In genomic region chr9:137316012-137316981, GRCh38 we compare ENCODE assay signal across 8 cellular contexts. TPM values are rescaled to one million over a fixed set of nuclear protein-coding genes. Genes with fewer than 3 reads are reported as not detected.
DNase-seq lines count a peak whose midpoint lies in the region; ATAC-seq and TF ChIP-seq lines count a peak whose summit lies in the region.

No MANE protein-coding gene starts in this region.

- no peak for TF ChIP-seq CTCF in GM23338 (conservative IDR thresholded peaks at IDR 0.05; ENCODE audit: low read depth in 2 of 2)

- H3K27me3 Mint-ChIP-seq in GM23338 (ENCODE audit: insufficient read depth, low read depth, poor library complexity): peaks cover 2% of the 10 kb centered on the region

- peak; percentile 73 for DNase-seq in COLO829 (ENCODE audit: low spot score)
- peak; percentile 74 for DNase-seq in GM23338 (ENCODE audit: low spot score)
- DNase-seq in activated T-cell treated with anti-CD3 and anti-CD28 coated beads, Interleukin-2, amount 50 U/mL, for 48 hours: peak; percentile 33 to 56
- no peak for DNase-seq in iPS DF 6.9 (ENCODE audit: low read depth, low spot score)
- DNase-seq in Ammon's horn (ENCODE audit: low spot score): no peak
- DNase-seq in NCI-H2196 treated with DMSO at 0.1 percent for 48 hours (lab: John Stamatoyannopoulos, UW; ENCODE audit: unreplicated experiment): no peak

- no peak overlapping the region for H3K27ac Mint-ChIP-seq in GM23338

- no peaks in the 10 kb centered on the region for H3K36me3 ChIP-seq in GM23338 (ENCODE audit: insufficient read depth)
- H3K36me3 ChIP-seq in iPS DF 6.9 (ENCODE audit: control insufficient read depth, insufficient read depth, low read length): no peaks in the 10 kb centered on the region; the same call in 1 of the 2 replicates
- H3K36me3 ChIP-seq in thymus (ENCODE audit: control insufficient read depth, insufficient read depth): no peaks in the 10 kb centered on the region

- peak overlapping the region; percentile 81 for H3K4me2 ChIP-seq in GM23338

- no peak overlapping the region for H3K27ac ChIP-seq in GM23338 (ENCODE audit: low read depth)
- no peak overlapping the region for H3K27ac ChIP-seq in iPS DF 6.9 (ENCODE audit: low read length)
- no peak overlapping the region for H3K27ac ChIP-seq in thymus (ENCODE audit: low read depth)

- peak overlapping the region; percentile 84 for H2AFZ ChIP-seq in GM23338

- no peaks in the 10 kb centered on the region for H3K79me2 ChIP-seq in GM23338 (replicated peaks; ENCODE audit: insufficient read depth)

- ATAC-seq in GM23338 (peak; percentile 59), GM18867 (IDR thresholded peaks at IDR 0.05; ENCODE audit: unreplicated experiment) (no peak)

- no peaks in the 10 kb centered on the region for H3K9me3 Mint-ChIP-seq in GM23338

- H3K27me3 ChIP-seq in GM23338 (ENCODE audit: insufficient read depth): no peaks in the 10 kb centered on the region
- no peaks in the 10 kb centered on the region for H3K27me3 ChIP-seq in iPS DF 6.9 (ENCODE audit: control insufficient read depth, insufficient read depth, low read length)
- H3K27me3 ChIP-seq in thymus (ENCODE audit: control insufficient read depth, insufficient read depth): peaks cover 26% of the 10 kb centered on the region

- no peaks in the 10 kb centered on the region for H3K36me3 Mint-ChIP-seq in GM23338 (ENCODE audit: low read depth)

- WGBS in iPS DF 6.9 (ENCODE audit: insufficient coverage, insufficient read length): no CpG with 5 or more reads among the region's 83 CpGs
- 4% methylated on average over 82 of the region's 83 CpGs for WGBS in thymus

- peak overlapping the region; percentile 45; the same call in 2 of the 3 replicates for H3K4me3 Mint-ChIP-seq in GM23338

- no peaks in the 10 kb centered on the region for H3F3A ChIP-seq in GM23338 (replicated peaks; ENCODE audit: low read depth)

- H4K20me1 ChIP-seq in GM23338 (replicated peaks; ENCODE audit: insufficient read depth): no peaks in the 10 kb centered on the region

- H3K4me1 ChIP-seq in GM23338 (ENCODE audit: insufficient read depth): peaks cover 21% of the 10 kb centered on the region; the same call in 1 of the 2 replicates
- H3K4me1 ChIP-seq in iPS DF 6.9 (ENCODE audit: control insufficient read depth, insufficient read depth, low read length): peaks cover 13% of the 10 kb centered on the region
- peaks cover 3% of the 10 kb centered on the region for H3K4me1 ChIP-seq in thymus (ENCODE audit: control insufficient read depth, insufficient read depth, low read length)

- peaks cover 2% of the 10 kb centered on the region; the same call in 2 of the 3 replicates for H3K4me1 Mint-ChIP-seq in GM23338

- peak overlapping the region; percentile 52 for H3K4me3 ChIP-seq in GM23338
- peak overlapping the region; percentile 19; the same call in 1 of the 2 replicates for H3K4me3 ChIP-seq in iPS DF 6.9 (ENCODE audit: low read length)
- peak overlapping the region; percentile 15 for H3K4me3 ChIP-seq in thymus (ENCODE audit: low read length)

- H3K9me3 ChIP-seq in iPS DF 6.9 (ENCODE audit: control insufficient read depth, insufficient read depth, low read length) (no peaks in the 10 kb centered on the region), thymus (ENCODE audit: control insufficient read depth) (no peaks in the 10 kb centered on the region)

- H3K9me2 ChIP-seq in GM23338 (ENCODE audit: insufficient read depth): no peaks in the 10 kb centered on the region

TF ChIP-seq in GM23338, 12 proteins besides CTCF, POLR2A, EP300 and RAD21 (continues in another document):
- TF ChIP-seq POLR2AphosphoS5 (IDR thresholded peaks at IDR 0.05; ENCODE audit: low read depth) (no peak; the same call in 1 of the 2 replicates), ZNF331 (CRISPR knock-in tag; IDR thresholded peaks at IDR 0.05; ENCODE audit: low read depth) (no peak), NANOG (IDR thresholded peaks at IDR 0.05; ENCODE audit: borderline replicate concordance) (no peak), ETS1 (IDR thresholded peaks at IDR 0.05) (no peak), STAT1 (IDR thresholded peaks at IDR 0.05; ENCODE audit: unreplicated experiment) (no peak), JUNB (IDR thresholded peaks at IDR 0.05; ENCODE audit: unreplicated experiment) (no peak), EZH2phosphoT487 (IDR thresholded peaks at IDR 0.05; ENCODE audit: unreplicated experiment) (no peak), EZH2 (IDR thresholded peaks at IDR 0.05; ENCODE audit: low read depth, unreplicated experiment) (no peak)
- TF ChIP-seq, protein P1, sequence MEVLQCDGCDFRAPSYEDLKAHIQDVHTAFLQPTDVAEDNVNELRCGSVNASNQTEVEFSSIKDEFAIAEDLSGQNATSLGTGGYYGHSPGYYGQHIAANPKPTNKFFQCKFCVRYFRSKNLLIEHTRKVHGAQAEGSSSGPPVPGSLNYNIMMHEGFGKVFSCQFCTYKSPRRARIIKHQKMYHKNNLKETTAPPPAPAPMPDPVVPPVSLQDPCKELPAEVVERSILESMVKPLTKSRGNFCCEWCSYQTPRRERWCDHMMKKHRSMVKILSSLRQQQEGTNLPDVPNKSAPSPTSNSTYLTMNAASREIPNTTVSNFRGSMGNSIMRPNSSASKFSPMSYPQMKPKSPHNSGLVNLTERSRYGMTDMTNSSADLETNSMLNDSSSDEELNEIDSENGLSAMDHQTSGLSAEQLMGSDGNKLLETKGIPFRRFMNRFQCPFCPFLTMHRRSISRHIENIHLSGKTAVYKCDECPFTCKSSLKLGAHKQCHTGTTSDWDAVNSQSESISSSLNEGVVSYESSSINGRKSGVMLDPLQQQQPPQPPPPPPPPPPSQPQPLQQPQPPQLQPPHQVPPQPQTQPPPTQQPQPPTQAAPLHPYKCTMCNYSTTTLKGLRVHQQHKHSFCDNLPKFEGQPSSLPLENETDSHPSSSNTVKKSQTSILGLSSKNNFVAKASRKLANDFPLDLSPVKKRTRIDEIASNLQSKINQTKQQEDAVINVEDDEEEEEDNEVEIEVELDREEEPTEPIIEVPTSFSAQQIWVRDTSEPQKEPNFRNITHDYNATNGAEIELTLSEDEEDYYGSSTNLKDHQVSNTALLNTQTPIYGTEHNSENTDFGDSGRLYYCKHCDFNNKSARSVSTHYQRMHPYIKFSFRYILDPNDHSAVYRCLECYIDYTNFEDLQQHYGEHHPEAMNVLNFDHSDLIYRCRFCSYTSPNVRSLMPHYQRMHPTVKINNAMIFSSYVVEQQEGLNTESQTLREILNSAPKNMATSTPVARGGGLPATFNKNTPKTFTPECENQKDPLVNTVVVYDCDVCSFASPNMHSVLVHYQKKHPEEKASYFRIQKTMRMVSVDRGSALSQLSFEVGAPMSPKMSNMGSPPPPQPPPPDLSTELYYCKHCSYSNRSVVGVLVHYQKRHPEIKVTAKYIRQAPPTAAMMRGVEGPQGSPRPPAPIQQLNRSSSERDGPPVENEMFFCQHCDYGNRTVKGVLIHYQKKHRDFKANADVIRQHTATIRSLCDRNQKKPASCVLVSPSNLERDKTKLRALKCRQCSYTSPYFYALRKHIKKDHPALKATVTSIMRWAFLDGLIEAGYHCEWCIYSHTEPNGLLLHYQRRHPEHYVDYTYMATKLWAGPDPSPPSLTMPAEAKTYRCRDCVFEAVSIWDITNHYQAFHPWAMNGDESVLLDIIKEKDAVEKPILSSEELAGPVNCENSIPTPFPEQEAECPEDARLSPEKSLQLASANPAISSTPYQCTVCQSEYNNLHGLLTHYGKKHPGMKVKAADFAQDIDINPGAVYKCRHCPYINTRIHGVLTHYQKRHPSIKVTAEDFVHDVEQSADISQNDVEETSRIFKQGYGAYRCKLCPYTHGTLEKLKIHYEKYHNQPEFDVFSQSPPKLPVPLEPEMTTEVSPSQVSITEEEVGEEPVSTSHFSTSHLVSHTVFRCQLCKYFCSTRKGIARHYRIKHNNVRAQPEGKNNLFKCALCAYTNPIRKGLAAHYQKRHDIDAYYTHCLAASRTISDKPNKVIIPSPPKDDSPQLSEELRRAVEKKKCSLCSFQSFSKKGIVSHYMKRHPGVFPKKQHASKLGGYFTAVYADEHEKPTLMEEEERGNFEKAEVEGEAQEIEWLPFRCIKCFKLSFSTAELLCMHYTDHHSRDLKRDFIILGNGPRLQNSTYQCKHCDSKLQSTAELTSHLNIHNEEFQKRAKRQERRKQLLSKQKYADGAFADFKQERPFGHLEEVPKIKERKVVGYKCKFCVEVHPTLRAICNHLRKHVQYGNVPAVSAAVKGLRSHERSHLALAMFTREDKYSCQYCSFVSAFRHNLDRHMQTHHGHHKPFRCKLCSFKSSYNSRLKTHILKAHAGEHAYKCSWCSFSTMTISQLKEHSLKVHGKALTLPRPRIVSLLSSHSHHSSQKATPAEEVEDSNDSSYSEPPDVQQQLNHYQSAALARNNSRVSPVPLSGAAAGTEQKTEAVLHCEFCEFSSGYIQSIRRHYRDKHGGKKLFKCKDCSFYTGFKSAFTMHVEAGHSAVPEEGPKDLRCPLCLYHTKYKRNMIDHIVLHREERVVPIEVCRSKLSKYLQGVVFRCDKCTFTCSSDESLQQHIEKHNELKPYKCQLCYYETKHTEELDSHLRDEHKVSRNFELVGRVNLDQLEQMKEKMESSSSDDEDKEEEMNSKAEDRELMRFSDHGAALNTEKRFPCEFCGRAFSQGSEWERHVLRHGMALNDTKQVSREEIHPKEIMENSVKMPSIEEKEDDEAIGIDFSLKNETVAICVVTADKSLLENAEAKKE (CRISPR knock-in tag; IDR thresholded peaks at IDR 0.05): no peak

RNA-seq across cellular contexts. Expression of gene NRARP, which starts 14.2 kb away (rescaled TPM):
- total RNA-seq in GM23338 (2014; rRNA removed; shearing (Covaris generic)): 39.0 and 55.1 TPM in 2 replicates
- 4.0 and 4.8 TPM in 2 replicates for polyA plus RNA-seq in GM23338 (2016; fragmentation: Nextera tagmentation; extraction: Ambion mirVana)
- polyA plus RNA-seq in thymus: 1.6 TPM

RNA-seq across cellular contexts. Expression of gene TOR4A, which starts 38.8 kb away (rescaled TPM):
- 14.4 and 19.0 TPM in 2 replicates for total RNA-seq in GM23338 (2014; rRNA removed; shearing (Covaris generic))
- polyA plus RNA-seq in GM23338 (2016; fragmentation: Nextera tagmentation; extraction: Ambion mirVana) (2.0 and 2.1 TPM in 2 replicates), thymus (2.1 TPM)

Comparison
In these comparisons a context has a peak if more than half of its experiments do, and no peak if none do; other contexts are left out.
1. DNase-seq: peak in COLO829 (single experiment), GM23338 (single experiment) and activated T-cell treated with anti-CD3 and anti-CD28 coated beads, Interleukin-2, amount 50 U/mL, for 48 hours (2 of 2); none in iPS DF 6.9 (single experiment), Ammon's horn (single experiment) and NCI-H2196 treated with DMSO at 0.1 percent for 48 hours (single experiment).
2. Peak in every context shown above with its lines, with median percentiles within 50 percentile points of each other: H3K4me3 ChIP-seq.